ENCODE assay signal across 8 cellular contexts in genomic region chr4:2570551-2571222, GRCh38. TPM values are rescaled to one million over a fixed set of nuclear protein-coding genes. Genes with fewer than 3 reads are reported as not detected.
DNase-seq lines count a peak whose midpoint lies in the region; ATAC-seq and TF ChIP-seq lines count a peak whose summit lies in the region.

No MANE protein-coding gene starts in this region.

- peaks cover 100% of the 10 kb centered on the region for H3K79me2 ChIP-seq in Karpas-422 (ENCODE audit: low read length)

- H3K27ac Mint-ChIP-seq in CD8-positive, alpha-beta T cell, result peak overlapping the region; percentile 76
- peak overlapping the region; percentile 40 for H3K27ac Mint-ChIP-seq in activated CD8-positive, alpha-beta memory T cell treated with anti-CD3 and anti-CD28 coated beads, Interleukin-2, amount 10 ng/mL, durations not matched to agents 7 days and 5 days
- H3K27ac Mint-ChIP-seq in stimulated activated naive CD8-positive, alpha-beta T cell treated with anti-CD3 and anti-CD28 coated beads, Interleukin-15, Interleukin-2, amounts not matched to agents 100 ng/mL and 50 ng/mL, for 24 hours, result peak overlapping the region; percentile 85

- H3K4me1 ChIP-seq in CD8-positive, alpha-beta T cell (ENCODE audit: insufficient read depth, low read length), result peaks cover 50% of the 10 kb centered on the region
- H3K4me1 ChIP-seq in Karpas-422 (ENCODE audit: low read length), result peaks cover 5% of the 10 kb centered on the region

- peak; percentile 100 for ATAC-seq in CD8-positive, alpha-beta T cell
- ATAC-seq in HG02798 (IDR thresholded peaks at IDR 0.05; ENCODE audit: poor library complexity, unreplicated experiment) (peak; percentile 91), HG03280 (IDR thresholded peaks at IDR 0.05; ENCODE audit: unreplicated experiment) (no peak)
- ATAC-seq in activated CD8-positive, alpha-beta memory T cell treated with anti-CD3 and anti-CD28 coated beads, Interleukin-2, amount 10 ng/mL, durations not matched to agents 7 days and 5 days, result peak; percentile 99

- CTCF ChIA-PET in CD8-positive, alpha-beta T cell (lab: Charles Lee), result no interaction called here
- CTCF ChIA-PET in activated CD8-positive, alpha-beta memory T cell treated with anti-CD3 and anti-CD28 coated beads, Interleukin-2, amount 10 ng/mL, durations not matched to agents 7 days and 5 days (lab: Charles Lee), result interaction anchor here (1.3 kb wide), 1 partner anchor 14 kb away, joined by 3 read pairs; no protein-coding TSS in a partner anchor

- peak overlapping the region; percentile 33 for H3K4me3 ChIP-seq in CD8-positive, alpha-beta T cell (ENCODE audit: low read depth, low read length)
- no peak overlapping the region for H3K4me3 ChIP-seq in Karpas-422 (ENCODE audit: low read length)

- intact Hi-C loops in CD8-positive, alpha-beta T cell (cut with DNase I, micrococcal nuclease), result loop anchor here in 1 of 2 experiments (2.0 kb wide), 1 partner anchor 34 kb away; the partner anchor contains the start of gene FAM193A

- no peak overlapping the region for H3K9ac ChIP-seq in Karpas-422 (ENCODE audit: low read length)

- peak overlapping the region; percentile 57 for H3K4me3 Mint-ChIP-seq in CD8-positive, alpha-beta T cell
- H3K4me3 Mint-ChIP-seq in activated CD8-positive, alpha-beta memory T cell treated with anti-CD3 and anti-CD28 coated beads, Interleukin-2, amount 10 ng/mL, durations not matched to agents 7 days and 5 days, result peak overlapping the region; percentile 3
- H3K4me3 Mint-ChIP-seq in stimulated activated naive CD8-positive, alpha-beta T cell treated with anti-CD3 and anti-CD28 coated beads, Interleukin-15, Interleukin-2, amounts not matched to agents 100 ng/mL and 50 ng/mL, for 24 hours, result peak overlapping the region; percentile 58

- H3K4me2 ChIP-seq in Karpas-422 (ENCODE audit: low read depth, low read length, poor library complexity, severe bottlenecking), result no peak overlapping the region

- no peaks in the 10 kb centered on the region for H3K27me3 Mint-ChIP-seq in CD8-positive, alpha-beta T cell (ENCODE audit: low read depth)
- no peaks in the 10 kb centered on the region for H3K27me3 Mint-ChIP-seq in activated CD8-positive, alpha-beta memory T cell treated with anti-CD3 and anti-CD28 coated beads, Interleukin-2, amount 10 ng/mL, durations not matched to agents 7 days and 5 days
- H3K27me3 Mint-ChIP-seq in stimulated activated naive CD8-positive, alpha-beta T cell treated with anti-CD3 and anti-CD28 coated beads, Interleukin-15, Interleukin-2, amounts not matched to agents 100 ng/mL and 50 ng/mL, for 24 hours, result no peaks in the 10 kb centered on the region

- H3K9me3 ChIP-seq in CD8-positive, alpha-beta T cell (ENCODE audit: low read length), result no peaks in the 10 kb centered on the region
- no peaks in the 10 kb centered on the region for H3K9me3 ChIP-seq in Karpas-422 (ENCODE audit: low read length)

- TF ChIP-seq CTCF in CD8-positive, alpha-beta T cell (IDR thresholded peaks at IDR 0.05), result no peak

- no peaks in the 10 kb centered on the region for H3K9me3 Mint-ChIP-seq in CD8-positive, alpha-beta T cell
- no peaks in the 10 kb centered on the region for H3K9me3 Mint-ChIP-seq in activated CD8-positive, alpha-beta memory T cell treated with anti-CD3 and anti-CD28 coated beads, Interleukin-2, amount 10 ng/mL, durations not matched to agents 7 days and 5 days (ENCODE audit: low read depth)
- no peaks in the 10 kb centered on the region for H3K9me3 Mint-ChIP-seq in stimulated activated naive CD8-positive, alpha-beta T cell treated with anti-CD3 and anti-CD28 coated beads, Interleukin-15, Interleukin-2, amounts not matched to agents 100 ng/mL and 50 ng/mL, for 24 hours

- peak overlapping the region; percentile 8 for H3K27ac ChIP-seq in CD8-positive, alpha-beta T cell (ENCODE audit: low read depth, low read length)
- H3K27ac ChIP-seq in Karpas-422 (ENCODE audit: low read length), result no peak overlapping the region

- peaks cover 65% of the 10 kb centered on the region for H3K4me1 Mint-ChIP-seq in CD8-positive, alpha-beta T cell (ENCODE audit: low read depth)
- peaks cover 41% of the 10 kb centered on the region for H3K4me1 Mint-ChIP-seq in activated CD8-positive, alpha-beta memory T cell treated with anti-CD3 and anti-CD28 coated beads, Interleukin-2, amount 10 ng/mL, durations not matched to agents 7 days and 5 days
- H3K4me1 Mint-ChIP-seq in stimulated activated naive CD8-positive, alpha-beta T cell treated with anti-CD3 and anti-CD28 coated beads, Interleukin-15, Interleukin-2, amounts not matched to agents 100 ng/mL and 50 ng/mL, for 24 hours (ENCODE audit: low read depth), result peaks cover 60% of the 10 kb centered on the region

- no peak overlapping the region for H2AFZ ChIP-seq in Karpas-422 (ENCODE audit: low read length)

- peaks cover 26% of the 10 kb centered on the region for H3K36me3 Mint-ChIP-seq in CD8-positive, alpha-beta T cell
- H3K36me3 Mint-ChIP-seq in activated CD8-positive, alpha-beta memory T cell treated with anti-CD3 and anti-CD28 coated beads, Interleukin-2, amount 10 ng/mL, durations not matched to agents 7 days and 5 days, result peaks cover 12% of the 10 kb centered on the region
- peaks cover 21% of the 10 kb centered on the region for H3K36me3 Mint-ChIP-seq in stimulated activated naive CD8-positive, alpha-beta T cell treated with anti-CD3 and anti-CD28 coated beads, Interleukin-15, Interleukin-2, amounts not matched to agents 100 ng/mL and 50 ng/mL, for 24 hours (ENCODE audit: low read depth)

- peak; percentile 24 to 83 (median 53) for DNase-seq in CD8-positive, alpha-beta T cell
- DNase-seq in activated CD8-positive, alpha-beta memory T cell treated with anti-CD3 and anti-CD28 coated beads, Interleukin-2, amount 10 ng/mL, durations not matched to agents 7 days and 5 days, result peak; percentile 88
- DNase-seq in lung microvascular endothelial cell (ENCODE audit: low read depth in 2 of 2) (peak; percentile 51), NCI-H748 (lab: John Stamatoyannopoulos, UW; ENCODE audit: unreplicated experiment) (no peak), Karpas-422 (no peak)

- POLR2A ChIA-PET in CD8-positive, alpha-beta T cell (lab: Charles Lee), result interaction anchor here (1.0 kb wide), 1 partner anchor 34 kb away, joined by 3 read pairs; no protein-coding TSS in a partner anchor

- peaks cover 16% of the 10 kb centered on the region; the same call in 1 of the 2 replicates for H4K20me1 ChIP-seq in Karpas-422 (ENCODE audit: insufficient read depth, low read depth, low read length)

- no peaks in the 10 kb centered on the region for H3K9me2 ChIP-seq in Karpas-422 (replicated peaks; ENCODE audit: insufficient read depth, low read length)

- H3K27me3 ChIP-seq in CD8-positive, alpha-beta T cell (ENCODE audit: insufficient read depth, low read length), result no peaks in the 10 kb centered on the region
- no peaks in the 10 kb centered on the region for H3K27me3 ChIP-seq in Karpas-422 (ENCODE audit: low read length)

- H3K36me3 ChIP-seq in CD8-positive, alpha-beta T cell (ENCODE audit: insufficient read depth, low read length), result no peaks in the 10 kb centered on the region
- peaks cover 1% of the 10 kb centered on the region; the same call in 1 of the 2 replicates for H3K36me3 ChIP-seq in Karpas-422 (ENCODE audit: insufficient read depth, low read length)

RNA-seq across cellular contexts. Expression of gene FAM193A, which starts 34.2 kb away (rescaled TPM):
- 10 to 100 TPM; 29.0 to 30.2 TPM for total RNA-seq in CD8-positive, alpha-beta T cell
- total RNA-seq in activated CD8-positive, alpha-beta memory T cell treated with anti-CD3 and anti-CD28 coated beads, Interleukin-2, amount 10 ng/mL, durations not matched to agents 7 days and 5 days, result 10 to 100 TPM; 30.0 to 37.9 TPM
- 4.4 and 7.1 TPM in 2 replicates for total RNA-seq in lung microvascular endothelial cell
- 28.0 and 38.8 TPM in 2 replicates for total RNA-seq in Karpas-422 (2014; rRNA removed; shearing (Covaris generic); ENCODE audit: low replicate concordance)

Comparison
In these comparisons a context has a peak if more than half of its experiments do, and no peak if none do; other contexts are left out.
1. DNase-seq: peak in CD8-positive, alpha-beta T cell (7 of 7), activated CD8-positive, alpha-beta memory T cell treated with anti-CD3 and anti-CD28 coated beads, Interleukin-2, amount 10 ng/mL, durations not matched to agents 7 days and 5 days (single experiment) and lung microvascular endothelial cell (2 of 2); none in NCI-H748 (single experiment) and Karpas-422 (single experiment).
2. H3K4me3 Mint-ChIP-seq: peak in every context shown above with its lines; median percentile 58 in stimulated activated naive CD8-positive, alpha-beta T cell treated with anti-CD3 and anti-CD28 coated beads, Interleukin-15, Interleukin-2, amounts not matched to agents 100 ng/mL and 50 ng/mL, for 24 hours; 57 in CD8-positive, alpha-beta T cell; 3 in activated CD8-positive, alpha-beta memory T cell treated with anti-CD3 and anti-CD28 coated beads, Interleukin-2, amount 10 ng/mL, durations not matched to agents 7 days and 5 days.
3. Peak in every context shown above with its lines, with median percentiles within 50 percentile points of each other: H3K27ac Mint-ChIP-seq.